1 cellular context compared by ENCODE assay signal in genomic region chr6:26537160-26537845, GRCh38.
TF ChIP-seq lines count a peak whose summit lies in the region.

No MANE protein-coding gene starts in this region.

TF ChIP-seq in K562, 482 proteins besides CTCF, POLR2A, EP300 and RAD21 (continued from another document):
- TF ChIP-seq CUX1 (CRISPR knock-in tag; IDR thresholded peaks at IDR 0.05) (no peak; the same call in 1 of the 2 replicates), TCF15 (CRISPR knock-in tag; IDR thresholded peaks at IDR 0.05) (peak; percentile 3; the same call in 1 of the 2 replicates), ERF (CRISPR knock-in tag; IDR thresholded peaks at IDR 0.05) (no peak), U2AF2 (optimal IDR thresholded peaks at IDR 0.05; ENCODE audit: low read depth, low read length) (no peak), ZKSCAN3 (CRISPR knock-in tag; IDR thresholded peaks at IDR 0.05) (no peak), SAFB (IDR thresholded peaks at IDR 0.05; ENCODE audit: borderline replicate concordance, low read depth, low read length) (no peak), ZNF224 (CRISPR knock-in tag; IDR thresholded peaks at IDR 0.05) (no peak), EP400 (IDR thresholded peaks at IDR 0.05) (peak; percentile 83), SP2 (IDR thresholded peaks at IDR 0.05; ENCODE audit: extremely low read depth, low read depth, low read length, poor library complexity, severe bottlenecking) (no peak), ZBTB11 (CRISPR knock-in tag; IDR thresholded peaks at IDR 0.05) (no peak), ETV6 (IDR thresholded peaks at IDR 0.05; ENCODE audit: borderline replicate concordance in 1 of 2, low read depth in 2 of 2, low read length in 1 of 2) (0 out of 4 replicates have a peak, but pooled peaks of 1 of the 2 experiments have one; percentile 11), ETV6 (CRISPR knock-in tag; IDR thresholded peaks at IDR 0.05; ENCODE audit: borderline replicate concordance) (peak; percentile 78; the same call in 1 of the 2 replicates), MCM7 (IDR thresholded peaks at IDR 0.05) (peak in 1 of 2 experiments; percentile 64; a peak in 1 of 4 replicates)
- TF ChIP-seq, protein P1, sequence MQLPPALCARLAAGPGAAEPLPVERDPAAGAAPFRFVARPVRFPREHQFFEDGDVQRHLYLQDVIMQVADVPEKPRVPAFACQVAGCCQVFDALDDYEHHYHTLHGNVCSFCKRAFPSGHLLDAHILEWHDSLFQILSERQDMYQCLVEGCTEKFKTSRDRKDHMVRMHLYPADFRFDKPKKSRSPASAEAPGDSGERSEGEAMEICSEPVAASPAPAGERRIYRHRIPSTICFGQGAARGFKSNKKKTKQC (CRISPR knock-in tag; IDR thresholded peaks at IDR 0.05), result peak; percentile 77
- TF ChIP-seq, protein P2, sequence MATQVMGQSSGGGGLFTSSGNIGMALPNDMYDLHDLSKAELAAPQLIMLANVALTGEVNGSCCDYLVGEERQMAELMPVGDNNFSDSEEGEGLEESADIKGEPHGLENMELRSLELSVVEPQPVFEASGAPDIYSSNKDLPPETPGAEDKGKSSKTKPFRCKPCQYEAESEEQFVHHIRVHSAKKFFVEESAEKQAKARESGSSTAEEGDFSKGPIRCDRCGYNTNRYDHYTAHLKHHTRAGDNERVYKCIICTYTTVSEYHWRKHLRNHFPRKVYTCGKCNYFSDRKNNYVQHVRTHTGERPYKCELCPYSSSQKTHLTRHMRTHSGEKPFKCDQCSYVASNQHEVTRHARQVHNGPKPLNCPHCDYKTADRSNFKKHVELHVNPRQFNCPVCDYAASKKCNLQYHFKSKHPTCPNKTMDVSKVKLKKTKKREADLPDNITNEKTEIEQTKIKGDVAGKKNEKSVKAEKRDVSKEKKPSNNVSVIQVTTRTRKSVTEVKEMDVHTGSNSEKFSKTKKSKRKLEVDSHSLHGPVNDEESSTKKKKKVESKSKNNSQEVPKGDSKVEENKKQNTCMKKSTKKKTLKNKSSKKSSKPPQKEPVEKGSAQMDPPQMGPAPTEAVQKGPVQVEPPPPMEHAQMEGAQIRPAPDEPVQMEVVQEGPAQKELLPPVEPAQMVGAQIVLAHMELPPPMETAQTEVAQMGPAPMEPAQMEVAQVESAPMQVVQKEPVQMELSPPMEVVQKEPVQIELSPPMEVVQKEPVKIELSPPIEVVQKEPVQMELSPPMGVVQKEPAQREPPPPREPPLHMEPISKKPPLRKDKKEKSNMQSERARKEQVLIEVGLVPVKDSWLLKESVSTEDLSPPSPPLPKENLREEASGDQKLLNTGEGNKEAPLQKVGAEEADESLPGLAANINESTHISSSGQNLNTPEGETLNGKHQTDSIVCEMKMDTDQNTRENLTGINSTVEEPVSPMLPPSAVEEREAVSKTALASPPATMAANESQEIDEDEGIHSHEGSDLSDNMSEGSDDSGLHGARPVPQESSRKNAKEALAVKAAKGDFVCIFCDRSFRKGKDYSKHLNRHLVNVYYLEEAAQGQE (CRISPR knock-in tag; IDR thresholded peaks at IDR 0.05; ENCODE audit: low read depth), result peak; percentile 25; the same call in 1 of the 2 replicates
TF ChIP-seq in K562: peak in this region for 224.
